ENCODE assay signal across 1 cellular context in the genomic region with DNA sequence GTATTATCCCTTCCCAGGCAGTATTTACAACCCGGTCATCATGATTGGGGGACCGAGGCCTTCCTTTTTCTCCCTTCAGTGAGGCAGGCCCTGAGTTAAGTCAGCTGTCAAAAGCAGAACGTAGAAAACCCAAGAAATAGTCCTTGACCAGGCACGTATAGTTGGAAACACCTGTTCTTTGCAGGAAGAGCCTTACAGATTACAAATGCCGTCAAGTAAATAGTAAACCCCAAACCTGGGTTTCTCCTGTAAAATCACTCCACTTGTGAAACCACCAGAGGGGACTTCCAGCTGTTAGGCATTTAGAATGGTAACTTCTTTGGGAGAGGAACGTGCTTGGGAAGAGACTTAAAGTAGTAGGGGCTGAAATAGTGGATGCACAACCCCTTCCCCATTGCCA.
TF ChIP-seq lines count a peak whose summit lies in the region.

No MANE protein-coding gene starts in this region.

TF ChIP-seq in IMR-90, 13 proteins besides CTCF, POLR2A, EP300 and RAD21 (continued from another document):
- TF ChIP-seq BHLHE40 (IDR thresholded peaks at IDR 0.05; ENCODE audit: low read depth, low read length) (no peak), RFX5 (IDR thresholded peaks at IDR 0.05; ENCODE audit: low read depth, low read length) (no peak), USF2 (IDR thresholded peaks at IDR 0.05; ENCODE audit: low read depth, low read length) (no peak)
- TF ChIP-seq, protein P1, sequence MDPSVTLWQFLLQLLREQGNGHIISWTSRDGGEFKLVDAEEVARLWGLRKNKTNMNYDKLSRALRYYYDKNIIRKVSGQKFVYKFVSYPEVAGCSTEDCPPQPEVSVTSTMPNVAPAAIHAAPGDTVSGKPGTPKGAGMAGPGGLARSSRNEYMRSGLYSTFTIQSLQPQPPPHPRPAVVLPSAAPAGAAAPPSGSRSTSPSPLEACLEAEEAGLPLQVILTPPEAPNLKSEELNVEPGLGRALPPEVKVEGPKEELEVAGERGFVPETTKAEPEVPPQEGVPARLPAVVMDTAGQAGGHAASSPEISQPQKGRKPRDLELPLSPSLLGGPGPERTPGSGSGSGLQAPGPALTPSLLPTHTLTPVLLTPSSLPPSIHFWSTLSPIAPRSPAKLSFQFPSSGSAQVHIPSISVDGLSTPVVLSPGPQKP (IDR thresholded peaks at IDR 0.05; ENCODE audit: borderline replicate concordance, low read depth, low read length) = no peak
